ENCODE assay signal across 34 cellular contexts in genomic region chr13:56338421-56338820, GRCh38.
"Had no signal": no experiment of that assay in that cellular context is flagged by ENCODE, and none has a peak within 500 bp of the region (broad histone marks: within the 10 kb centered on the region; RNA-seq: fewer than 3 reads in every experiment).

No MANE protein-coding gene starts in this region.

- H3K27me3 ChIP-seq: MG63 had no signal

- H3K36me3 ChIP-seq: MG63 had no signal

- H3K27ac ChIP-seq: KMS-11 had no signal

- DNase-seq: Karpas-422, Kasumi-1, KG1, MG63, MM.1S, MV-4-11, NCI-H1048, NCI-H1092, NCI-H1092 treated with DMSO at 0.1 percent for 48 hours, NCI-H1105, NCI-H1105 treated with DMSO at 0.1 percent for 48 hours, NCI-H1417, NCI-H1417 treated with DMSO at 0.1 percent for 48 hours, NCI-H1436, NCI-H1436 treated with DMSO at 0.1 percent for 48 hours, NCI-H146, NCI-H1694, NCI-H1694 treated with DMSO at 0.1 percent for 48 hours, NCI-H187, NCI-H187 treated with DMSO at 0.1 percent for 48 hours, NCI-H1930, NCI-H2029, NCI-H2029 treated with DMSO at 0.1 percent for 48 hours, NCI-H2081, NCI-H2081 treated with DMSO at 0.1 percent for 48 hours, NCI-H2107, NCI-H2171, NCI-H2171 treated with DMSO at 0.1 percent for 48 hours, NCI-H2227 treated with DMSO at 0.1 percent for 48 hours, NCI-H226, NCI-H345, NCI-H446, NCI-H446 treated with DMSO at 0.1 percent for 48 hours had no signal

- H3K4me3 ChIP-seq: MG63 had no signal

- H3K9ac ChIP-seq: KMS-11 had no signal

- H3K4me2 ChIP-seq: KMS-11 had no signal

- H3K9me3 ChIP-seq: MG63 had no signal
